ENCODE assay signal across 18 cellular contexts in the genomic region with DNA sequence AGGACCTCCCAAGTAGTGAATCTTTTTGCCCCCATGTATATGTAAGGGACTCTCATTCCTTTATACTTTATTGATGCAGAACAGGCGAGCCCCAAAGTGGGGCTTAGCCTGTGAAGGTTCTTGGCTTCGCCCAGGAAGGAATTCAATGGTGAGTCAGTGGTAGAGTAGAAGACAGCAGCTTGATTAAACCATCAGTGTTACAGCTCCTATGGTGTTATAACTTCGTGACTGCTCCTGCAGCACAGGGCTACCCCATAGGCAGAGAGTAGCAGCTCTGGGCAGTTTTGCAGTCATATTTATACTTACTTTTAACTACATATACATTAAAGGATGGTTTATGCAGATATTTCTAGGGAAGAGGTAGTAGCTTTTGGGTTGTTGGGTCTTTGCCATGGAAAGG. TPM values are rescaled to one million over a fixed set of nuclear protein-coding genes. Genes with fewer than 3 reads are reported as not detected.
A peak's percentile ranks its signal among the peaks of the same experiment; 100 is the strongest.
DNase-seq lines count a peak whose midpoint lies in the region; ATAC-seq, FAIRE-seq and TF ChIP-seq lines count a peak whose summit lies in the region.
"Had no signal": no experiment of that assay in that cellular context is flagged by ENCODE, and none has a peak within 500 bp of the region (broad histone marks: within the 10 kb centered on the region; RNA-seq: fewer than 3 reads in every experiment).

No MANE protein-coding gene starts in this region.

- no peak overlapping the region for H3K23ac ChIP-seq in neuronal stem cell (ENCODE audit: low read depth, low read length, poor library complexity)

- H4K8ac ChIP-seq in neuronal stem cell (ENCODE audit: low read depth, low read length), result no peak overlapping the region

- H3K36me3 ChIP-seq in bronchial epithelial cell (ENCODE audit: control insufficient read depth, insufficient read depth, low read length), result no peaks in the 10 kb centered on the region
- peaks cover 0 to 4% of the 10 kb centered on the region in 2 donors for H3K36me3 ChIP-seq in neuronal stem cell (replicated peaks in 1 of 2; ENCODE audit: control insufficient read depth in 2 of 2, insufficient read depth in 2 of 2, low read length in 2 of 2)
- H3K36me3 ChIP-seq: BLaER1 had no signal

- ATAC-seq in HG03442 (IDR thresholded peaks at IDR 0.05; ENCODE audit: unreplicated experiment), result no peak
- ATAC-seq: HCT116, HepG2 had no signal

- H3K4me3 ChIP-seq in bronchial epithelial cell (ENCODE audit: low read depth, low read length) (no peak overlapping the region), neuronal stem cell (ENCODE audit: low read length in 2 of 2) (no peak overlapping the region), lower leg skin (ENCODE audit: low read depth, poor library complexity, severe bottlenecking) (no peak overlapping the region)
- H3K4me3 ChIP-seq: BLaER1 had no signal

- no peak overlapping the region for H2BK120ac ChIP-seq in neuronal stem cell (ENCODE audit: low read depth, low read length)

- H2BK5ac ChIP-seq in neuronal stem cell (ENCODE audit: low read length), result no peak overlapping the region

- no peak overlapping the region for H3K14ac ChIP-seq in neuronal stem cell (ENCODE audit: low read length)

- H3K9me3 ChIP-seq in neuronal stem cell (replicated peaks in 1 of 2; ENCODE audit: control insufficient read depth in 2 of 2, insufficient read depth in 1 of 2, low read depth in 1 of 2, low read length in 2 of 2), result peaks cover 4 to 8% of the 10 kb centered on the region in 2 donors

- H3K79me1 ChIP-seq in neuronal stem cell (ENCODE audit: low read depth, low read length), result no peaks in the 10 kb centered on the region

- no peak overlapping the region for H3K18ac ChIP-seq in neuronal stem cell (ENCODE audit: low read length)

- H3K27me3 ChIP-seq in bronchial epithelial cell (ENCODE audit: control insufficient read depth, insufficient read depth, low read length) (no peaks in the 10 kb centered on the region), neuronal stem cell (ENCODE audit: control insufficient read depth in 3 of 3, insufficient read depth in 3 of 3, low read depth in 1 of 3, low read length in 3 of 3) (no peaks in the 10 kb centered on the region)
- H3K27me3 ChIP-seq: BLaER1 had no signal

- peak overlapping the region; percentile 51 for H3K27ac ChIP-seq in neuronal stem cell (replicated peaks; ENCODE audit: low read length)
- H3K27ac ChIP-seq: BLaER1 had no signal

- no peak overlapping the region for H2BK12ac ChIP-seq in neuronal stem cell (ENCODE audit: low read length)

- no peak overlapping the region for H2AK5ac ChIP-seq in neuronal stem cell (ENCODE audit: low read depth, low read length)

- intact Hi-C loops in lower leg skin (cut with DNase I; ENCODE audit: low total_unique reads), result no loop called here

- H2BK15ac ChIP-seq in neuronal stem cell (ENCODE audit: low read length), result no peak overlapping the region

- DNase-seq in NCI-H69 (lab: John Stamatoyannopoulos, UW), result peak; percentile 61
- no peak for DNase-seq in bronchial epithelial cell (ENCODE audit: low read depth)
- DNase-seq in neuronal stem cell (ENCODE audit: low spot score), result no peak
- DNase-seq in SIG-M5 treated with dmso at 0.1 percent for 504 hours (lab: John Stamatoyannopoulos, UW; ENCODE audit: unreplicated experiment), result no peak
- no peak for DNase-seq in lower leg skin (ENCODE audit: low spot score in 2 of 2)
- DNase-seq in NK-92 (lab: John Stamatoyannopoulos, UW; ENCODE audit: unreplicated experiment), result no peak
- DNase-seq: 8988T; CD4-positive, alpha-beta memory T cell; DMS153; DMS79; GDM1; GOT3; H7; HFFc6 had no signal

- no peak for TF ChIP-seq CTCF in bronchial epithelial cell (IDR thresholded peaks at IDR 0.05; ENCODE audit: insufficient read depth, low read length, severe bottlenecking)
- no peak for TF ChIP-seq CTCF in lower leg skin (IDR thresholded peaks at IDR 0.05)

- H3K4ac ChIP-seq in neuronal stem cell (ENCODE audit: low read length), result no peak overlapping the region

- TF ChIP-seq POLR2A in lower leg skin (IDR thresholded peaks at IDR 0.05), result no peak

- no CpG with 5 or more reads among the region's 3 CpGs for WGBS in neuronal stem cell (ENCODE audit: extremely low coverage in 2 of 2, insufficient read length in 2 of 2, insufficient replicate concordance in 1 of 2), 2 donors
- whole genome bisulfite sequencing in lower leg skin, 2 donors, result 88 to 97% methylated on average over 3 of the region's 3 CpGs

- no peak overlapping the region for H2AFZ ChIP-seq in neuronal stem cell (ENCODE audit: low read length)

- peak overlapping the region; percentile 24 for H3K4me2 ChIP-seq in neuronal stem cell (ENCODE audit: insufficient read depth, low read length, poor library complexity, severe bottlenecking)
- H3K4me2 ChIP-seq: BLaER1 had no signal

- FAIRE-seq in bronchial epithelial cell (lab: Jason Lieb, UNC), result peak; percentile 40
- FAIRE-seq: HepG2 had no signal

- H4K91ac ChIP-seq in neuronal stem cell (ENCODE audit: low read depth, low read length, poor library complexity), result no peak overlapping the region

- H3K4me1 ChIP-seq in neuronal stem cell (ENCODE audit: control insufficient read depth in 2 of 2, insufficient read depth in 1 of 2, low read depth in 1 of 2, low read length in 2 of 2), result peaks cover 0 to 5% of the 10 kb centered on the region in 2 donors

- H3K9ac ChIP-seq in neuronal stem cell (ENCODE audit: low read depth, low read length, poor library complexity), result no peak overlapping the region
- H3K9ac ChIP-seq: BLaER1 had no signal

RNA-seq across cellular contexts. Expression of a gene that starts 11.0 kb away (rescaled TPM):
- total RNA-seq in bronchial epithelial cell (0.79 and 1.3 TPM in 2 replicates), lower leg skin (1 to 10 TPM; 2.0 to 6.1 (median 4.3) TPM)
- 18.5 TPM for polyA plus RNA-seq in neuronal stem cell (2013, experiment 1 of 2)
- 19.2 TPM for polyA plus RNA-seq in neuronal stem cell (2013, experiment 2 of 2)
